11 cellular contexts compared by ENCODE assay signal in the genomic region with DNA sequence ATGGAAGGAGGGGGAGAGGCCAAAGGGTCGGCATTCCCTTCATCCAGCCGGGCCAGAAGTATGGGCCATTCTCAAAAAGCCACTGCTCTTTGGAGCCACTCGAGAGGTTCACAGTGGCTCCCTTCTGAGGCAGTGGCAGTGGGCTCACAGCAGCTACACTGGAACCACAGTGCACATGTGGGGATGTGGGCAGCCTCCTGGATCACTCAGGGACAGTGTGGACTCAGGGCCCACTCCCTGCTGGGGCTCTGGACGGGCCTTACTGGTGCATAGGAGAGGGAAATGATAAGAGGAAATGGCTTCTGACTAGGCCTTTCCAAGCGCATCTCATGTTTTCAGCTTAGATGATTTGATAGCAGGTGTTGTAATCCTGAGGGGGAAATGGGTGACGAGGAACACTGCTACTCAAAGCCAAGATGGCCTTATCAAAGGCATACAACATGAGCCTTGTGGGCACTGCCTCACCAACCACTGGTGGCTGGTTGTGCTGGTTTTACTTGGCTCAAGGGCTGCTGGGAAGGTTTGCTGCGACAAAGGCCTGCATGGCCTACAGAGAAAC. TPM values are rescaled to one million over a fixed set of nuclear protein-coding genes. Genes with fewer than 3 reads are reported as not detected.
DNase-seq lines count a peak whose midpoint lies in the region; ATAC-seq, FAIRE-seq and TF ChIP-seq lines count a peak whose summit lies in the region.
"Had no signal": no experiment of that assay in that cellular context is flagged by ENCODE, and none has a peak within 500 bp of the region (broad histone marks: within the 10 kb centered on the region; RNA-seq: fewer than 3 reads in every experiment).

No MANE protein-coding gene starts in this region.

- TF ChIP-seq CTCF in kidney (IDR thresholded peaks at IDR 0.05; ENCODE audit: borderline replicate concordance, extremely low read depth, insufficient read depth) (no peak), suprapubic skin (IDR thresholded peaks at IDR 0.05) (no peak), smooth muscle cell (IDR thresholded peaks at IDR 0.05; ENCODE audit: borderline replicate concordance, insufficient read depth, poor library complexity, severe bottlenecking) (no peak)

- peak overlapping the region; percentile 42 for H3K27ac Mint-ChIP-seq in activated CD4-positive, alpha-beta T cell treated with anti-CD3 and anti-CD28 coated beads, Interleukin-2, amount 10 ng/mL, durations not matched to agents 24 days and 14 days
- H3K27ac Mint-ChIP-seq in T-helper 17 cell, result peak overlapping the region; percentile 97
- H3K27ac Mint-ChIP-seq: B cell had no signal

- intact Hi-C loops in activated CD4-positive, alpha-beta T cell treated with anti-CD3 and anti-CD28 coated beads, Interleukin-2, amount 10 ng/mL, durations not matched to agents 24 days and 14 days (cut with micrococcal nuclease), result no loop called here
- intact Hi-C loops in kidney (cut with DNase I), result no loop called here

- H3K4me2 ChIP-seq in smooth muscle cell, result no peak overlapping the region

- peaks cover 5% of the 10 kb centered on the region for H3K9me3 Mint-ChIP-seq in activated CD4-positive, alpha-beta T cell treated with anti-CD3 and anti-CD28 coated beads, Interleukin-2, amount 10 ng/mL, durations not matched to agents 24 days and 14 days

- H3K27me3 Mint-ChIP-seq in activated CD4-positive, alpha-beta T cell treated with anti-CD3 and anti-CD28 coated beads, Interleukin-2, amount 10 ng/mL, durations not matched to agents 24 days and 14 days, result no peaks in the 10 kb centered on the region
- no peaks in the 10 kb centered on the region for H3K27me3 Mint-ChIP-seq in T-helper 17 cell
- H3K27me3 Mint-ChIP-seq: B cell had no signal

- FAIRE-seq in kidney (lab: Jason Lieb, UNC), result no peak

- peak overlapping the region in 1 of 2 donors; percentile 85 for H3K27ac ChIP-seq in kidney (ENCODE audit: low read depth in 2 of 2, low read length in 2 of 2)
- no peak overlapping the region for H3K27ac ChIP-seq in suprapubic skin
- no peak overlapping the region for H3K27ac ChIP-seq in smooth muscle cell (ENCODE audit: low read depth)

- H3K4me3 ChIP-seq in kidney (ENCODE audit: low read length in 2 of 2) (peak overlapping the region; percentile 72 to 76), suprapubic skin (peak overlapping the region; percentile 47), smooth muscle cell (no peak overlapping the region)

- H3K36me3 ChIP-seq in kidney (ENCODE audit: control insufficient read depth in 1 of 2, insufficient read depth in 2 of 2, low read length in 2 of 2), result no peaks in the 10 kb centered on the region
- no peaks in the 10 kb centered on the region for H3K36me3 ChIP-seq in suprapubic skin
- H3K36me3 ChIP-seq in smooth muscle cell (ENCODE audit: low read depth), result peaks cover 3% of the 10 kb centered on the region

- H4K20me1 ChIP-seq in smooth muscle cell (ENCODE audit: low read depth), result peaks cover 15% of the 10 kb centered on the region

- H3K79me2 ChIP-seq in smooth muscle cell (ENCODE audit: low read depth), result no peaks in the 10 kb centered on the region

- DNase-seq in activated CD4-positive, alpha-beta T cell treated with anti-CD3 and anti-CD28 coated beads, Interleukin-2, amount 10 ng/mL, durations not matched to agents 24 days and 14 days, result peak; percentile 64
- DNase-seq in activated CD4-positive, alpha-beta T cell treated with anti-CD3 and anti-CD28 coated beads for 1 hour, result no peak
- DNase-seq in T-helper 17 cell, result no peak
- no peak for DNase-seq in kidney
- no peak for DNase-seq in suprapubic skin (ENCODE audit: low spot score in 2 of 2)
- DNase-seq in GDM1 (lab: John Stamatoyannopoulos, UW), result no peak
- no peak for DNase-seq in smooth muscle cell (lab: John Stamatoyannopoulos, UW; ENCODE audit: unreplicated experiment)
- DNase-seq: foreskin melanocyte; stimulated activated CD8-positive, alpha-beta memory T cell treated with anti-CD3 and anti-CD28 coated beads, Interleukin-4, amount 100 ng/mL, for 48 hours had no signal

- TF ChIP-seq EP300 in suprapubic skin (IDR thresholded peaks at IDR 0.05), result no peak

- H3F3A ChIP-seq in smooth muscle cell (ENCODE audit: low read depth), result peaks cover 5% of the 10 kb centered on the region

- ATAC-seq in T-helper 17 cell (peak; percentile 21), GM18858 (IDR thresholded peaks at IDR 0.05; ENCODE audit: unreplicated experiment) (no peak)

- H3K9me3 ChIP-seq in T-helper 17 cell (ENCODE audit: control insufficient read depth, low read length, poor library complexity, severe bottlenecking) (no peaks in the 10 kb centered on the region), kidney (ENCODE audit: control insufficient read depth in 1 of 2, low read length in 2 of 2) (no peaks in the 10 kb centered on the region), suprapubic skin (no peaks in the 10 kb centered on the region), smooth muscle cell (replicated peaks; ENCODE audit: low read depth) (no peaks in the 10 kb centered on the region)

- H3K9ac ChIP-seq in kidney (ENCODE audit: low read length in 2 of 2) (no peak overlapping the region), smooth muscle cell (ENCODE audit: low read depth) (no peak overlapping the region)

- H3K27me3 ChIP-seq in suprapubic skin, result no peaks in the 10 kb centered on the region
- no peaks in the 10 kb centered on the region for H3K27me3 ChIP-seq in smooth muscle cell (ENCODE audit: low read depth)

- no peak overlapping the region for H2AFZ ChIP-seq in smooth muscle cell (ENCODE audit: low read depth)

- no peak for TF ChIP-seq POLR2A in suprapubic skin (IDR thresholded peaks at IDR 0.05)

- 72% methylated on average over 7 of the region's 7 CpGs for WGBS in suprapubic skin
- 93% methylated on average over 7 of the region's 7 CpGs for WGBS in smooth muscle cell (ENCODE audit: low lambda C conversion rate)

- H3K36me3 Mint-ChIP-seq in activated CD4-positive, alpha-beta T cell treated with anti-CD3 and anti-CD28 coated beads, Interleukin-2, amount 10 ng/mL, durations not matched to agents 24 days and 14 days (ENCODE audit: low read depth), result peaks cover 20% of the 10 kb centered on the region
- H3K36me3 Mint-ChIP-seq in T-helper 17 cell (ENCODE audit: low read depth), result peaks cover 2% of the 10 kb centered on the region

- H3K4me1 Mint-ChIP-seq in activated CD4-positive, alpha-beta T cell treated with anti-CD3 and anti-CD28 coated beads, Interleukin-2, amount 10 ng/mL, durations not matched to agents 24 days and 14 days, result peaks cover 15% of the 10 kb centered on the region
- H3K4me1 Mint-ChIP-seq in T-helper 17 cell, result peaks cover 11% of the 10 kb centered on the region

- H3K4me3 Mint-ChIP-seq in activated CD4-positive, alpha-beta T cell treated with anti-CD3 and anti-CD28 coated beads, Interleukin-2, amount 10 ng/mL, durations not matched to agents 24 days and 14 days, result no peak overlapping the region
- peak overlapping the region; percentile 84 for H3K4me3 Mint-ChIP-seq in T-helper 17 cell
- H3K4me3 Mint-ChIP-seq: B cell had no signal

- H3K4me1 ChIP-seq in kidney (ENCODE audit: control insufficient read depth in 1 of 2, insufficient read depth in 1 of 2, low read depth in 1 of 2, low read length in 2 of 2) (peaks cover 35 to 46% of the 10 kb centered on the region in 2 donors), suprapubic skin (peaks cover 43% of the 10 kb centered on the region), smooth muscle cell (ENCODE audit: low read depth) (no peaks in the 10 kb centered on the region)

RNA-seq across cellular contexts. Expression of gene PANK2, which starts 44.0 kb away (rescaled TPM):
- total RNA-seq in activated CD4-positive, alpha-beta T cell treated with anti-CD3 and anti-CD28 coated beads, Interleukin-2, amount 10 ng/mL, durations not matched to agents 24 days and 14 days, result 45.4 and 52.2 TPM in 2 replicates
- total RNA-seq in T-helper 17 cell, result 10 to 100 TPM; 47.2 to 53.0 TPM
- 44.9 TPM for total RNA-seq in kidney
- polyA plus RNA-seq in kidney (ENCODE audit: insufficient read depth, low read depth, low replicate concordance), result 26.8 TPM
- 10 to 100 TPM; 26.6 to 40.9 (median 27.4) TPM for total RNA-seq in suprapubic skin
- 40.8 and 43.1 TPM in 2 replicates for total RNA-seq in smooth muscle cell
- polyA plus RNA-seq in smooth muscle cell, result 24.7 and 42.5 TPM in 2 replicates
